ENCODE assay signal across 1 cellular context in genomic region chr1:5729636-5730145, GRCh38.
TF ChIP-seq lines count a peak whose summit lies in the region.

No MANE protein-coding gene starts in this region.

TF ChIP-seq in HepG2, 621 proteins besides CTCF, POLR2A, EP300 and RAD21 (continued from another document):
- TF ChIP-seq TERF1 (CRISPR knock-in tag; IDR thresholded peaks at IDR 0.05) (no peak), KMT2A (CRISPR knock-in tag; IDR thresholded peaks at IDR 0.05) (no peak), ARNTL (CRISPR knock-in tag; IDR thresholded peaks at IDR 0.05) (no peak), MATR3 (CRISPR knock-in tag; IDR thresholded peaks at IDR 0.05) (no peak), CREB3 (CRISPR knock-in tag; IDR thresholded peaks at IDR 0.05) (no peak), ARID2 (CRISPR knock-in tag; IDR thresholded peaks at IDR 0.05; ENCODE audit: borderline replicate concordance) (no peak), TRIM22 (IDR thresholded peaks at IDR 0.05) (no peak), RFXANK (CRISPR knock-in tag; IDR thresholded peaks at IDR 0.05) (no peak)
